11 cellular contexts compared by ENCODE assay signal in genomic region chr15:60651734-60652141, GRCh38.
DNase-seq lines count a peak whose midpoint lies in the region; ATAC-seq, FAIRE-seq and TF ChIP-seq lines count a peak whose summit lies in the region.
"Had no signal": no experiment of that assay in that cellular context is flagged by ENCODE, and none has a peak within 500 bp of the region (broad histone marks: within the 10 kb centered on the region; RNA-seq: fewer than 3 reads in every experiment).

No MANE protein-coding gene starts in this region.

- SMC1A ChIA-PET in GM12878 (lab: Charles Lee; ENCODE audit: uncharacterized antibody, unreplicated experiment), result interaction anchor here (1.2 to 2.6 kb wide), 14 partner anchors 9 to 282 kb away, joined by 3 to 7 read pairs (median 3); no protein-coding TSS in a partner anchor

- TF ChIP-seq POLR2A in GM12878 (IDR thresholded peaks at IDR 0.05; ENCODE audit: low read depth, low read length), result no peak
- TF ChIP-seq POLR2A in gastroesophageal sphincter (IDR thresholded peaks at IDR 0.05), result no peak

- H3K9ac ChIP-seq in GM12878 (ENCODE audit: control insufficient read depth, insufficient read depth, low read length), result peak overlapping the region; percentile 13; the same call in 1 of the 2 replicates

- H3K4me1 ChIP-seq in GM12878 (ENCODE audit: control insufficient read depth, insufficient read depth, low read length) (peaks cover 42% of the 10 kb centered on the region), gastroesophageal sphincter (no peaks in the 10 kb centered on the region)

- POLR2A ChIA-PET in GM12878 (lab: Charles Lee), result interaction anchor here (0.6 to 1.3 kb wide), 2 partner anchors 10 to 83 kb away, joined by 3 read pairs; no protein-coding TSS in a partner anchor

- TF ChIP-seq CTCF in GM12878 (IDR thresholded peaks at IDR 0.05 in 2 of 3, conservative IDR thresholded peaks at IDR 0.05 in 1 of 3; ENCODE audit: control insufficient read depth in 2 of 3, extremely low read depth in 1 of 3, insufficient read depth in 1 of 3, low read depth in 3 of 3, low read length in 3 of 3), result no peak
- no peak for TF ChIP-seq CTCF in gastroesophageal sphincter (IDR thresholded peaks at IDR 0.05)
- TF ChIP-seq CTCF in GM20000 (IDR thresholded peaks at IDR 0.05; ENCODE audit: extremely low read depth, missing control alignments), result no peak

- H3K36me3 ChIP-seq in GM12878 (ENCODE audit: control insufficient read depth in 2 of 2, insufficient read depth in 2 of 2, low read length in 1 of 2) (no peaks in the 10 kb centered on the region), gastroesophageal sphincter (no peaks in the 10 kb centered on the region)
- H3K36me3 ChIP-seq: stomach had no signal

- no TSS peak for BruUV-seq in GM12878 (replicated peaks; lab: Mats Ljungman, UMichigan)

- H3K27me3 ChIP-seq in GM12878 (replicated peaks in 1 of 2; ENCODE audit: control insufficient read depth in 2 of 2, insufficient read depth in 2 of 2, low read length in 1 of 2) (no peaks in the 10 kb centered on the region), gastroesophageal sphincter (no peaks in the 10 kb centered on the region)
- H3K27me3 ChIP-seq: stomach had no signal

- 22% methylated on average over 2 of the region's 2 CpGs for WGBS in GM12878 (ENCODE audit: insufficient coverage, insufficient replicate concordance, low lambda C conversion rate, missing lambda C conversion rate)
- WGBS in gastroesophageal sphincter (ENCODE audit: low coverage in 1 of 2), 2 donors, result 90 to 100% methylated on average over 1 to 2 of the region's 2 CpGs

- intact Hi-C loops in GM12878 (cut with micrococcal nuclease; ENCODE audit: unreplicated experiment), result loop anchor here (2.0 to 10.0 kb wide), 3 partner anchors 64 to 147 kb away; no protein-coding TSS in a partner anchor

- H2AFZ ChIP-seq in GM12878 (ENCODE audit: control insufficient read depth, low read depth, low read length), result no peak overlapping the region; the same call in 1 of the 2 replicates

- H3K27ac ChIP-seq in GM12878 (ENCODE audit: control insufficient read depth, insufficient read depth) (peak overlapping the region; percentile 56; the same call in 1 of the 2 replicates), gastroesophageal sphincter (no peak overlapping the region)
- H3K27ac ChIP-seq: stomach had no signal

- TF ChIP-seq EP300 in GM12878 (IDR thresholded peaks at IDR 0.05; ENCODE audit: borderline replicate concordance in 1 of 2, control insufficient read depth in 1 of 2, low read depth in 2 of 2, low read length in 2 of 2) (peak in 1 of 2 experiments; percentile 27; a peak in 1 of 4 replicates), gastroesophageal sphincter (IDR thresholded peaks at IDR 0.05) (no peak)

- FAIRE-seq in GM19239 (lab: Jason Lieb, UNC), result peak; percentile 87
- no peak for FAIRE-seq in GM12878 (lab: Jason Lieb, UNC)

- peak overlapping the region; percentile 72 for H3K4me2 ChIP-seq in GM12878 (ENCODE audit: control insufficient read depth, insufficient read depth)

- no peaks in the 10 kb centered on the region for H4K20me1 ChIP-seq in GM12878 (ENCODE audit: control insufficient read depth, insufficient read depth)

- H3K9me3 ChIP-seq in GM12878 (replicated peaks; ENCODE audit: control insufficient read depth, insufficient read depth, low read length) (no peaks in the 10 kb centered on the region), gastroesophageal sphincter (no peaks in the 10 kb centered on the region)
- H3K9me3 ChIP-seq: stomach had no signal

- H3K4me3 ChIP-seq in GM12878 (peak overlapping the region; percentile 47; the same call in 1 of the 2 replicates), gastroesophageal sphincter (no peak overlapping the region)
- H3K4me3 ChIP-seq: stomach had no signal

- CTCF ChIA-PET in GM12878 (lab: Yijun Ruan, JAX), result interaction anchor here (0.7 to 2.7 kb wide), 5 partner anchors 19 to 265 kb away, joined by 3 to 6 read pairs (median 4); no protein-coding TSS in a partner anchor

- no peak for TF ChIP-seq RAD21 in GM12878 (IDR thresholded peaks at IDR 0.05; ENCODE audit: insufficient read depth, low read depth, low read length)

- peak; percentile 60 for ATAC-seq in GM12878
- no peak for ATAC-seq in gastroesophageal sphincter
- ATAC-seq: activated naive CD8-positive, alpha-beta T cell treated with anti-CD3 and anti-CD28 coated beads, Interleukin-2, amount 50 U/mL, for 24 hours; naive thymus-derived CD4-positive, alpha-beta T cell had no signal

- RAD21 ChIA-PET in GM12878 (lab: Charles Lee; ENCODE audit: unreplicated experiment), result interaction anchor here (0.8 to 1.7 kb wide), 5 partner anchors 21 to 265 kb away, joined by 3 to 9 read pairs (median 3); no protein-coding TSS in a partner anchor

- no peaks in the 10 kb centered on the region for H3K79me2 ChIP-seq in GM12878 (ENCODE audit: control insufficient read depth, insufficient read depth, low read length)

- peak; percentile 31 for DNase-seq in DMS153 treated with DMSO at 0.1 percent for 48 hours (lab: John Stamatoyannopoulos, UW; ENCODE audit: unreplicated experiment)
- no peak for DNase-seq in GM19239 (ENCODE audit: insufficient read length, low spot score)
- DNase-seq in NCI-H128 (lab: John Stamatoyannopoulos, UW; ENCODE audit: unreplicated experiment), result peak; percentile 69
- DNase-seq in GM12878 (ENCODE audit: low read depth, low spot score), result peak; percentile 52
- DNase-seq in HuH-7 (ENCODE audit: low spot score), result no peak
- no peak for DNase-seq in SK-N-DZ (ENCODE audit: low spot score)
- no peak for DNase-seq in GM20000 (ENCODE audit: low spot score)
- DNase-seq: activated naive CD8-positive, alpha-beta T cell treated with anti-CD3 and anti-CD28 coated beads, Interleukin-2, amount 50 U/mL, for 24 hours; stomach had no signal

- in situ Hi-C loops in GM12878 (cut with MboI), result no loop called here

TF ChIP-seq in GM12878, 131 proteins besides CTCF, POLR2A, EP300 and RAD21 (continues in another document):
- TF ChIP-seq RUNX3 (IDR thresholded peaks at IDR 0.05; ENCODE audit: low read length), result peak; percentile 89
- no peak for TF ChIP-seq SKIL (IDR thresholded peaks at IDR 0.05; ENCODE audit: low read depth, poor library complexity, severe bottlenecking)
- peak; percentile 66 for TF ChIP-seq NFIC (IDR thresholded peaks at IDR 0.05; ENCODE audit: low read depth, low read length)
- TF ChIP-seq ZNF592 (IDR thresholded peaks at IDR 0.05), result no peak
- peak; percentile 73; the same call in 1 of the 2 replicates for TF ChIP-seq MTA3 (IDR thresholded peaks at IDR 0.05; ENCODE audit: borderline replicate concordance, low read length)
- peak; percentile 84 for TF ChIP-seq PAX5 (IDR thresholded peaks at IDR 0.05; ENCODE audit: borderline replicate concordance, low read depth, low read length)
- no peak for TF ChIP-seq HDAC2 (IDR thresholded peaks at IDR 0.05)
- TF ChIP-seq RB1 (IDR thresholded peaks at IDR 0.05; ENCODE audit: borderline replicate concordance), result no peak
- 0 out of 2 replicates have a peak, but pooled peaks have one; percentile 27 for TF ChIP-seq CREB1 (IDR thresholded peaks at IDR 0.05; ENCODE audit: low read depth)
- no peak for TF ChIP-seq NFYA (IDR thresholded peaks at IDR 0.05; ENCODE audit: borderline replicate concordance, low read depth, low read length)
- TF ChIP-seq ZNF274 (IDR thresholded peaks at IDR 0.05; ENCODE audit: insufficient read depth, insufficient read length), result no peak
- peak; percentile 15; the same call in 1 of the 2 replicates for TF ChIP-seq FOXM1 (IDR thresholded peaks at IDR 0.05; ENCODE audit: low read depth, low read length)
- TF ChIP-seq EED (IDR thresholded peaks at IDR 0.05; ENCODE audit: low read depth), result peak; percentile 67

Comparison
In these comparisons a context has a peak if more than half of its experiments do, and no peak if none do; other contexts are left out.
1. DNase-seq: peak in DMS153 treated with DMSO at 0.1 percent for 48 hours (single experiment), NCI-H128 (single experiment) and GM12878 (single experiment); none in GM19239 (single experiment), HuH-7 (single experiment), SK-N-DZ (single experiment) and GM20000 (single experiment).